Comparison of ENCODE assay signal across 24 cellular contexts in the genomic region with DNA sequence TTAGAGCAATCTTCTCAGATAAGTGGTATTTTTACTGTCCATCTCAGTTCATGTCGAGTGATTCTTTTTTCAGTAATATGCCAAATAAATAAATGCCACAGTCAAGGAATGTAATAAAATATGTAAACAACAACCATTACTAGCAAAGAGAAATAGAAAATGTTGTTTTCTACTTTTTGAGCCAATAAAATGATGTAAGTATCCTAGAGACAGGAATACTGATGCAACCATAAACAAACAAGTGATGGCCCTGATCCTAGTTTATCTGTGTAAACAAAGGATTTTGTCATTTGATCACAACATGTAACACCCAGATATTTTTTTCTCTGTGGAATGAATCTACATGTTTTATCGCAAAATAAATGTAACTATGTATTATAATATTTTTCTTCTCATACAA.
"Had no signal": no experiment of that assay in that cellular context is flagged by ENCODE, and none has a peak within 500 bp of the region (broad histone marks: within the 10 kb centered on the region; RNA-seq: fewer than 3 reads in every experiment).

No MANE protein-coding gene starts in this region.

- H3K27me3 ChIP-seq: colonic mucosa, foreskin keratinocyte, sigmoid colon, tibial artery had no signal

- H3K4me1 ChIP-seq: colonic mucosa, foreskin keratinocyte, sigmoid colon had no signal

- H3K4me3 ChIP-seq: colonic mucosa, lung, sigmoid colon, tibial artery had no signal

- H3K27ac ChIP-seq: colonic mucosa, foreskin keratinocyte, sigmoid colon, tibial artery had no signal

- H3K36me3 ChIP-seq: colonic mucosa, sigmoid colon, tibial artery had no signal

- DNase-seq: activated B cell treated with CpG ODN at 0.5 μM for 24 hours; activated CD4-positive, alpha-beta memory T cell treated with anti-CD3 and anti-CD28 coated beads for 36 hours; activated CD4-positive, alpha-beta T cell treated with anti-CD3 and anti-CD28 coated beads for 4 hours; activated naive CD4-positive, alpha-beta T cell; activated naive CD8-positive, alpha-beta T cell treated with anti-CD3 and anti-CD28 coated beads, Interleukin-2, amount 10 ng/mL, durations not matched to agents 7 days and 5 days; activated T-cell treated with anti-CD3 and anti-CD28 coated beads for 4 hours; anterior cingulate cortex; central memory CD4-positive, alpha-beta T cell; colonic mucosa; erythroblast; foreskin keratinocyte; glutamatergic neuron; hypothalamus; nucleus accumbens; posterior cingulate gyrus; sigmoid colon; stimulated activated CD4-positive, alpha-beta T cell treated with anti-CD3 and anti-CD28 coated beads, Interleukin-12 subunit alpha, Interleukin-12 subunit beta, amount 100 ng/mL, for 4 hours; stimulated activated CD4-positive, alpha-beta T cell treated with anti-CD3 and anti-CD28 coated beads, Interleukin-1b, Interleukin-23, amount 100 ng/mL, for 48 hours; stimulated activated naive CD8-positive, alpha-beta T cell treated with anti-CD3 and anti-CD28 coated beads, Interleukin-15, Interleukin-2, amounts not matched to agents 100 U/mL and 50 U/mL, for 24 hours; substantia nigra; T-helper 1 cell; T-helper 9 cell; tibial artery had no signal

- H3K9me3 ChIP-seq: colonic mucosa, sigmoid colon, tibial artery had no signal
